Comparison of ENCODE assay signal across 9 cellular contexts in genomic region chr5:71533614-71534013, GRCh38. TPM values are rescaled to one million over a fixed set of nuclear protein-coding genes. Genes with fewer than 3 reads are reported as not detected.
A peak's percentile ranks its signal among the peaks of the same experiment; 100 is the strongest.
DNase-seq lines count a peak whose midpoint lies in the region; ATAC-seq and TF ChIP-seq lines count a peak whose summit lies in the region.
"Had no signal": no experiment of that assay in that cellular context is flagged by ENCODE, and none has a peak within 500 bp of the region (broad histone marks: within the 10 kb centered on the region; RNA-seq: fewer than 3 reads in every experiment).

No MANE protein-coding gene starts in this region.

- POLR2A ChIA-PET in activated CD4-positive, alpha-beta memory T cell treated with anti-CD3 and anti-CD28 coated beads for 36 hours (lab: Charles Lee): no interaction called here

- H3K27ac Mint-ChIP-seq in CD4-positive, CD25-positive, alpha-beta regulatory T cell: peak overlapping the region in 1 of 3 donors; percentile 27
- H3K27ac Mint-ChIP-seq in activated CD4-positive, alpha-beta memory T cell treated with anti-CD3 and anti-CD28 coated beads for 36 hours: peak overlapping the region; percentile 34

- H3K4me1 Mint-ChIP-seq in CD4-positive, CD25-positive, alpha-beta regulatory T cell: peaks cover 16 to 25% (median 20%) of the 10 kb centered on the region in 4 donors
- peaks cover 10% of the 10 kb centered on the region for H3K4me1 Mint-ChIP-seq in activated CD4-positive, alpha-beta memory T cell treated with anti-CD3 and anti-CD28 coated beads for 36 hours (ENCODE audit: low read depth)

- H3K4me3 Mint-ChIP-seq in CD4-positive, CD25-positive, alpha-beta regulatory T cell: no peak overlapping the region
- H3K4me3 Mint-ChIP-seq in activated CD4-positive, alpha-beta memory T cell treated with anti-CD3 and anti-CD28 coated beads for 36 hours: no peak overlapping the region

- H3K27me3 Mint-ChIP-seq in CD4-positive, CD25-positive, alpha-beta regulatory T cell: no peaks in the 10 kb centered on the region
- H3K27me3 Mint-ChIP-seq in activated CD4-positive, alpha-beta memory T cell treated with anti-CD3 and anti-CD28 coated beads for 36 hours: no peaks in the 10 kb centered on the region

- no peak overlapping the region for H3K27ac ChIP-seq in CD4-positive, CD25-positive, alpha-beta regulatory T cell (ENCODE audit: insufficient read depth, low read length, poor library complexity, severe bottlenecking)
- H3K27ac ChIP-seq in colonic mucosa: no peak overlapping the region

- H3K9me3 ChIP-seq in CD4-positive, CD25-positive, alpha-beta regulatory T cell (ENCODE audit: control insufficient read depth in 2 of 2, low read length in 2 of 2): no peaks in the 10 kb centered on the region
- H3K9me3 ChIP-seq in colonic mucosa: no peaks in the 10 kb centered on the region

- H3K4me1 ChIP-seq in CD4-positive, CD25-positive, alpha-beta regulatory T cell (ENCODE audit: control insufficient read depth, insufficient read depth, low read length, poor library complexity, severe bottlenecking): no peaks in the 10 kb centered on the region
- H3K4me1 ChIP-seq in colonic mucosa: no peaks in the 10 kb centered on the region

- H3K9ac ChIP-seq in colonic mucosa (ENCODE audit: low read depth in 2 of 2, low read length in 2 of 2): no peak overlapping the region

- no peaks in the 10 kb centered on the region for H3K27me3 ChIP-seq in CD4-positive, CD25-positive, alpha-beta regulatory T cell (ENCODE audit: control insufficient read depth, insufficient read depth, low read length)
- H3K27me3 ChIP-seq in kidney epithelial cell (ENCODE audit: control insufficient read depth, insufficient read depth, low read length) (no peaks in the 10 kb centered on the region), colonic mucosa (no peaks in the 10 kb centered on the region)

- H3K36me3 ChIP-seq in CD4-positive, CD25-positive, alpha-beta regulatory T cell (ENCODE audit: control insufficient read depth, insufficient read depth, low read length): peaks cover 19% of the 10 kb centered on the region
- H3K36me3 ChIP-seq in kidney epithelial cell (ENCODE audit: control insufficient read depth, insufficient read depth, low read length) (peaks cover 2% of the 10 kb centered on the region), colonic mucosa (no peaks in the 10 kb centered on the region)

- peak in 2 of 3 donors; percentile 36 to 75 for DNase-seq in CD4-positive, CD25-positive, alpha-beta regulatory T cell
- DNase-seq in activated CD4-positive, alpha-beta memory T cell treated with anti-CD3 and anti-CD28 coated beads for 36 hours: no peak
- DNase-seq in kidney epithelial cell (ENCODE audit: low read depth) (peak; percentile 1), COR-L47 (lab: John Stamatoyannopoulos, UW) (no peak), colonic mucosa (no peak)
- no peak for DNase-seq in activated CD4-positive, alpha-beta T cell treated with anti-CD3 and anti-CD28 coated beads for 4 hours

- TF ChIP-seq CTCF in kidney epithelial cell (IDR thresholded peaks at IDR 0.05; ENCODE audit: insufficient read depth, low read length, poor library complexity, severe bottlenecking) (no peak), colonic mucosa (IDR thresholded peaks at IDR 0.05) (no peak)

- no peak overlapping the region for H3K4me3 ChIP-seq in CD4-positive, CD25-positive, alpha-beta regulatory T cell (ENCODE audit: low read depth, low read length)
- no peak overlapping the region for H3K4me3 ChIP-seq in kidney epithelial cell (ENCODE audit: low read depth, low read length)
- H3K4me3 ChIP-seq in colonic mucosa: no peak overlapping the region
- H3K4me3 ChIP-seq: SK-N-MC had no signal

- peaks cover 53% of the 10 kb centered on the region for H3K36me3 Mint-ChIP-seq in CD4-positive, CD25-positive, alpha-beta regulatory T cell
- peaks cover 39% of the 10 kb centered on the region for H3K36me3 Mint-ChIP-seq in activated CD4-positive, alpha-beta memory T cell treated with anti-CD3 and anti-CD28 coated beads for 36 hours

- intact Hi-C loops in activated CD4-positive, alpha-beta memory T cell treated with anti-CD3 and anti-CD28 coated beads for 36 hours (cut with micrococcal nuclease): loop anchor here (1.0 kb wide), 1 partner anchor 54 kb away; the partner anchor contains the start of gene MCCC2
- intact Hi-C loops in colonic mucosa (cut with DNase I): no loop called here

- CTCF ChIA-PET in activated CD4-positive, alpha-beta memory T cell treated with anti-CD3 and anti-CD28 coated beads for 36 hours (lab: Charles Lee): interaction anchor here (0.6 kb wide), 1 partner anchor 27 kb away, joined by 3 read pairs; no protein-coding TSS in a partner anchor

- no peaks in the 10 kb centered on the region for H3K9me3 Mint-ChIP-seq in CD4-positive, CD25-positive, alpha-beta regulatory T cell
- no peaks in the 10 kb centered on the region for H3K9me3 Mint-ChIP-seq in activated CD4-positive, alpha-beta memory T cell treated with anti-CD3 and anti-CD28 coated beads for 36 hours

- peak; percentile 53 to 64 for ATAC-seq in CD4-positive, CD25-positive, alpha-beta regulatory T cell (ENCODE audit: low read depth in 2 of 2)
- ATAC-seq in GM21447 (IDR thresholded peaks at IDR 0.05; ENCODE audit: unreplicated experiment): peak; percentile 81
- no peak for ATAC-seq in GM19328 (IDR thresholded peaks at IDR 0.05; ENCODE audit: unreplicated experiment)

RNA-seq across cellular contexts. Expression of gene MCCC2, which starts 53.5 kb away (rescaled TPM):
- 30.9 TPM for total RNA-seq in CD4-positive, CD25-positive, alpha-beta regulatory T cell
- polyA plus RNA-seq in CD4-positive, CD25-positive, alpha-beta regulatory T cell: 10 to 100 TPM; 26.7 to 45.8 (median 30.7) TPM
- total RNA-seq in activated CD4-positive, alpha-beta memory T cell treated with anti-CD3 and anti-CD28 coated beads for 36 hours: 10 to 100 TPM; 52.8 to 54.4 TPM
- 40.4 and 44.1 TPM in 2 replicates for total RNA-seq in kidney epithelial cell
- total RNA-seq in colonic mucosa: 10 to 100 TPM; 56.8 to 68.7 TPM

Comparison
In these comparisons a context has a peak if more than half of its experiments do, and no peak if none do; other contexts are left out.
1. DNase-seq: peak in CD4-positive, CD25-positive, alpha-beta regulatory T cell (2 of 3) and kidney epithelial cell (single experiment); none in activated CD4-positive, alpha-beta memory T cell treated with anti-CD3 and anti-CD28 coated beads for 36 hours (single experiment), COR-L47 (single experiment), colonic mucosa (single experiment) and activated CD4-positive, alpha-beta T cell treated with anti-CD3 and anti-CD28 coated beads for 4 hours (0 of 2).